Comparison of ENCODE assay signal across 2 cellular contexts in genomic region chr12:15687583-15687982, GRCh38.
TF ChIP-seq lines count a peak whose summit lies in the region.

No MANE protein-coding gene starts in this region.

TF ChIP-seq in HCT116, 20 proteins besides CTCF, POLR2A, EP300 and RAD21:
- TF ChIP-seq YY1 (IDR thresholded peaks at IDR 0.05; ENCODE audit: extremely low read depth, insufficient replicate concordance, low read depth, low read length) = no peak
- no peak for TF ChIP-seq SRF (IDR thresholded peaks at IDR 0.05; ENCODE audit: low read depth)
- no peak for TF ChIP-seq EZH2 (IDR thresholded peaks at IDR 0.05)
- TF ChIP-seq REST (IDR thresholded peaks at IDR 0.05; ENCODE audit: low read depth) = no peak

TF ChIP-seq in GM12878, 131 proteins besides CTCF, POLR2A, EP300 and RAD21:
- TF ChIP-seq E2F8 (IDR thresholded peaks at IDR 0.05; ENCODE audit: low read depth, partially characterized antibody) (no peak), ZNF207 (IDR thresholded peaks at IDR 0.05; ENCODE audit: borderline replicate concordance) (no peak), ATF7 (IDR thresholded peaks at IDR 0.05; ENCODE audit: low read depth) (peak; percentile 56), SMAD1 (IDR thresholded peaks at IDR 0.05; ENCODE audit: low read depth, partially characterized antibody) (no peak), KDM1A (IDR thresholded peaks at IDR 0.05; ENCODE audit: borderline replicate concordance) (no peak)
